Comparison of ENCODE assay signal across 9 cellular contexts in genomic region chr11:35126000-35126878, GRCh38. TPM values are rescaled to one million over a fixed set of nuclear protein-coding genes. Genes with fewer than 3 reads are reported as not detected.
DNase-seq lines count a peak whose midpoint lies in the region; ATAC-seq and TF ChIP-seq lines count a peak whose summit lies in the region.
"Had no signal": no experiment of that assay in that cellular context is flagged by ENCODE, and none has a peak within 500 bp of the region (broad histone marks: within the 10 kb centered on the region; RNA-seq: fewer than 3 reads in every experiment).

No MANE protein-coding gene starts in this region.

- POLR2A ChIA-PET in SK-N-SH (lab: Yijun Ruan, JAX), result no interaction called here

- no peak overlapping the region for H3K4me2 ChIP-seq in SK-N-SH

- H3K36me3 Mint-ChIP-seq in T-helper 1 cell treated with Interleukin-12 subunit alpha and Interleukin-12 subunit beta and Interleukin-4 antibody, amounts not matched to agents 30 μg/mL and 1 μg/mL, for 36 hours (ENCODE audit: low read depth), result peaks cover 2% of the 10 kb centered on the region

- no peaks in the 10 kb centered on the region for H4K20me1 ChIP-seq in SK-N-SH (ENCODE audit: insufficient read depth)

- H3K4me3 ChIP-seq in MG63 (no peak overlapping the region), SK-N-SH (ENCODE audit: low read depth in 2 of 2, low read length in 1 of 2) (no peak overlapping the region)
- H3K4me3 ChIP-seq: skin epidermis had no signal

- H3K4me3 Mint-ChIP-seq in T-helper 1 cell treated with Interleukin-12 subunit alpha and Interleukin-12 subunit beta and Interleukin-4 antibody, amounts not matched to agents 30 μg/mL and 1 μg/mL, for 36 hours, result peak overlapping the region; percentile 60

- peaks cover 13% of the 10 kb centered on the region for H3K27me3 Mint-ChIP-seq in T-helper 1 cell treated with Interleukin-12 subunit alpha and Interleukin-12 subunit beta and Interleukin-4 antibody, amounts not matched to agents 30 μg/mL and 1 μg/mL, for 36 hours (ENCODE audit: low read depth)

- peak; percentile 2 for TF ChIP-seq POLR2A in GM18951 (IDR thresholded peaks at IDR 0.05; ENCODE audit: extremely low read depth, insufficient read depth, insufficient read length)

- H3K36me3 ChIP-seq in MG63, result no peaks in the 10 kb centered on the region
- H3K36me3 ChIP-seq in SK-N-SH (replicated peaks in 1 of 2; ENCODE audit: control insufficient read depth in 1 of 2, insufficient read depth in 2 of 2, low read length in 1 of 2), result no peaks in the 10 kb centered on the region

- H3K27ac Mint-ChIP-seq in T-helper 1 cell treated with Interleukin-12 subunit alpha and Interleukin-12 subunit beta and Interleukin-4 antibody, amounts not matched to agents 30 μg/mL and 1 μg/mL, for 36 hours, result peak overlapping the region; percentile 60

- H3K9me3 Mint-ChIP-seq in T-helper 1 cell treated with Interleukin-12 subunit alpha and Interleukin-12 subunit beta and Interleukin-4 antibody, amounts not matched to agents 30 μg/mL and 1 μg/mL, for 36 hours, result no peaks in the 10 kb centered on the region

- peaks cover 47% of the 10 kb centered on the region for H3K4me1 Mint-ChIP-seq in T-helper 1 cell treated with Interleukin-12 subunit alpha and Interleukin-12 subunit beta and Interleukin-4 antibody, amounts not matched to agents 30 μg/mL and 1 μg/mL, for 36 hours (ENCODE audit: low read depth)

- H3K27me3 ChIP-seq in MG63, result no peaks in the 10 kb centered on the region
- no peaks in the 10 kb centered on the region for H3K27me3 ChIP-seq in SK-N-SH (ENCODE audit: insufficient read depth)

- no peaks in the 10 kb centered on the region for H3K4me1 ChIP-seq in SK-N-SH (ENCODE audit: control insufficient read depth in 1 of 2, insufficient read depth in 2 of 2, low read depth in 1 of 2, low read length in 1 of 2)

- H3K9me3 ChIP-seq in MG63 (no peaks in the 10 kb centered on the region; the same call in 1 of the 2 replicates), SK-N-SH (no peaks in the 10 kb centered on the region)

- no peak overlapping the region for H3K27ac ChIP-seq in SK-N-SH (ENCODE audit: low read depth in 2 of 2, low read length in 1 of 2)

- H3K9ac ChIP-seq in SK-N-SH, result no peak overlapping the region

- in situ Hi-C loops in GM18951 (cut with MboI; ENCODE audit: low sequenced_read_pairs, unreplicated experiment), result no loop called here

- TF ChIP-seq CTCF in SK-N-SH (IDR thresholded peaks at IDR 0.05), result no peak

- no peak for TF ChIP-seq RAD21 in SK-N-SH (IDR thresholded peaks at IDR 0.05; ENCODE audit: low read length)

- CTCF ChIA-PET in SK-N-SH (lab: Yijun Ruan, JAX), result no interaction called here

- TF ChIP-seq EP300 in SK-N-SH (IDR thresholded peaks at IDR 0.05; ENCODE audit: borderline replicate concordance in 1 of 2, low read depth in 1 of 2, low read length in 1 of 2), result no peak

- H2AFZ ChIP-seq in SK-N-SH (ENCODE audit: low read depth), result no peak overlapping the region

- 90% methylated on average over 6 of the region's 6 CpGs for WGBS in SK-N-SH (ENCODE audit: low lambda C conversion rate)

- DNase-seq in stimulated activated CD4-positive, alpha-beta T cell treated with anti-CD3 and anti-CD28 coated beads, Interleukin-2, amount 100 ng/mL, for 4 hours (ENCODE audit: low read depth), result peak; percentile 58
- no peak for DNase-seq in 8988T
- no peak for DNase-seq in MG63
- DNase-seq in SK-N-SH, result no peak
- DNase-seq: Kasumi-1 had no signal

- no peaks in the 10 kb centered on the region for H3F3A ChIP-seq in SK-N-SH (replicated peaks; ENCODE audit: insufficient read depth)

- no peaks in the 10 kb centered on the region for H3K79me2 ChIP-seq in SK-N-SH (ENCODE audit: insufficient read depth)

- H3K9me2 ChIP-seq in SK-N-SH, result no peaks in the 10 kb centered on the region

- ATAC-seq in HG02642 (IDR thresholded peaks at IDR 0.05; ENCODE audit: poor library complexity, unreplicated experiment), result peak; percentile 65

TF ChIP-seq in SK-N-SH, 30 proteins besides CTCF, POLR2A, EP300 and RAD21:
- no peak for TF ChIP-seq NRF1 (IDR thresholded peaks at IDR 0.05; ENCODE audit: low read depth, low read length)
- no peak for TF ChIP-seq TAF1 (IDR thresholded peaks at IDR 0.05; ENCODE audit: borderline replicate concordance, low read depth, low read length)
- TF ChIP-seq CHD2 (IDR thresholded peaks at IDR 0.05; ENCODE audit: low read length, partially characterized antibody), result no peak
- no peak for TF ChIP-seq RCOR1 (IDR thresholded peaks at IDR 0.05; ENCODE audit: low read length)
- TF ChIP-seq SMC3 (IDR thresholded peaks at IDR 0.05; ENCODE audit: low read depth, low read length), result no peak
- no peak for TF ChIP-seq EZH2phosphoT487 (IDR thresholded peaks at IDR 0.05; ENCODE audit: borderline replicate concordance, low read depth)
- TF ChIP-seq YY1 (IDR thresholded peaks at IDR 0.05; ENCODE audit: low read depth), result no peak
- no peak for TF ChIP-seq ZBTB33 (IDR thresholded peaks at IDR 0.05; ENCODE audit: borderline replicate concordance, low read depth)
- no peak for TF ChIP-seq REST (IDR thresholded peaks at IDR 0.05; ENCODE audit: low read depth, low read length)
- TF ChIP-seq POLR2AphosphoS5 (IDR thresholded peaks at IDR 0.05; ENCODE audit: low read depth, low read length), result no peak
- TF ChIP-seq MEF2A (IDR thresholded peaks at IDR 0.05; ENCODE audit: borderline replicate concordance, low read depth), result no peak
- no peak for TF ChIP-seq USF1 (IDR thresholded peaks at IDR 0.05; ENCODE audit: borderline replicate concordance, low read depth)
- no peak for TF ChIP-seq MXI1 (IDR thresholded peaks at IDR 0.05; ENCODE audit: low read depth, low read length)
- TF ChIP-seq RXRA (IDR thresholded peaks at IDR 0.05; ENCODE audit: borderline replicate concordance, low read depth), result no peak
- no peak for TF ChIP-seq PBX3 (IDR thresholded peaks at IDR 0.05)
- TF ChIP-seq SIN3A (IDR thresholded peaks at IDR 0.05; ENCODE audit: borderline replicate concordance, low read depth, low read length), result no peak
- TF ChIP-seq TCF12 (IDR thresholded peaks at IDR 0.05), result no peak
- TF ChIP-seq GABPA (IDR thresholded peaks at IDR 0.05; ENCODE audit: low read depth), result no peak

RNA-seq across cellular contexts. Expression of gene CD44, which starts 12.7 kb away (rescaled TPM):
- 1,423 and 1,833 TPM in 2 replicates for total RNA-seq in MG63 (2014; rRNA removed; shearing (Covaris generic); ENCODE audit: low replicate concordance)
- polyA plus RNA-seq in SK-N-SH (2012; rRNA removed), result 457 and 550 TPM in 2 replicates
- 360 and 443 TPM in 2 replicates for polyA plus RNA-seq in SK-N-SH (2012; cell fraction: cytosol; rRNA removed)
- polyA plus RNA-seq in SK-N-SH (2012; cell fraction: nucleus; rRNA removed), result 271 and 426 TPM in 2 replicates
